Comparison of ENCODE assay signal across 1 cellular context in the genomic region with DNA sequence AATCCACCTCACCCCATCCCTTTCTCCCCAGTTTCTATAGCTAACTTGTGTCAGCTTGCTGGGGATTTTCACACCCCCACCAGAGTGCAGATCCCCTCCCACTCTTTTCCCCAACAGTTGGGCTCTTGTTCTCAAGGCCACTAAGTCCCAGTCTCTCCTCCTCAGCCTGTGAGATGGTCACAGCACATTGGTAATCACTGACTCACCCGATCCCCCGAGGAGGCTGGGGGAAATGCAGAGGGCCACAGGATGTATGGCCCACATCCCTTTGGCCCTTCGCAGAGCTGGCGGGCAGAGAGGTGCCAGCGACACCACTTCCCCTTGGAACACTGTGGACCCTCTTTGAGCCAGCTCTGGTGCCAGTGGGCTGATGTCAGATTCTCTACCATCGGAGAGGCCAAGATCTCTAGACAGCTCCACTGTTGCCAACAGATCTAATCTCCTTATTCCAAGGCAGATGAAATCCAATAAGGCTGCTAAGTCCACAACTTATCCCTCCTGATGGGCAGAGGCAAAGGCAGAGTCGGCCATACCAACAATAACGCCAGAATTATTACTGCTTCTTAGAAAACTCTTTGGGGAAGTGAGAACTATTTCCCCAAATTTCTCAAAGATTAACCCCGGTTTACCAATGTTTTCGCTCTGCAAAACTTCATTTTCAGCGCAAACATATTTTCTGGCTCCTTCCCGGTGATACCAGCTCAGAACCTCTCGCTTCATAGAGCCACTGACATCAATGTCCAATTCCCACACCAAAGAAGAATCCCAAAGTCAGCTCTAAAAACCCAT.
A peak's percentile ranks its signal among the peaks of the same experiment; 100 is the strongest.
TF ChIP-seq lines count a peak whose summit lies in the region.

No MANE protein-coding gene starts in this region.

TF ChIP-seq in H1, 55 proteins besides CTCF, POLR2A, EP300 and RAD21:
- TF ChIP-seq PHF8 (conservative IDR thresholded peaks at IDR 0.05; ENCODE audit: low read depth, low read length), result 0 out of 2 replicates have a peak, but pooled peaks have one; percentile 1
- no peak for TF ChIP-seq ZNF274 (IDR thresholded peaks at IDR 0.05; ENCODE audit: borderline replicate concordance, extremely low read depth, low read length)
